In genomic region chr1:209659909-209660308, GRCh38 we compare ENCODE assay signal across 10 cellular contexts. TPM values are rescaled to one million over a fixed set of nuclear protein-coding genes. Genes with fewer than 3 reads are reported as not detected.
A peak's percentile ranks its signal among the peaks of the same experiment; 100 is the strongest.
DNase-seq lines count a peak whose midpoint lies in the region; ATAC-seq and TF ChIP-seq lines count a peak whose summit lies in the region.
"Had no signal": no experiment of that assay in that cellular context is flagged by ENCODE, and none has a peak within 500 bp of the region (broad histone marks: within the 10 kb centered on the region; RNA-seq: fewer than 3 reads in every experiment).

No MANE protein-coding gene starts in this region.

- H3K4me3 Mint-ChIP-seq in T-helper 1 cell treated with Interleukin-12 subunit alpha and Interleukin-12 subunit beta and Interleukin-4 antibody, amounts not matched to agents 30 μg/mL and 1 μg/mL, for 36 hours = peak overlapping the region; percentile 21

- H3K36me3 ChIP-seq in subcutaneous abdominal adipose tissue (ENCODE audit: control insufficient read depth in 5 of 5, insufficient read depth in 5 of 5, low read length in 5 of 5) = no peaks in the 10 kb centered on the region
- no peaks in the 10 kb centered on the region for H3K36me3 ChIP-seq in WERI-Rb-1
- H3K36me3 ChIP-seq in BE2C = no peaks in the 10 kb centered on the region
- H3K36me3 ChIP-seq: SJSA1 had no signal

- no peaks in the 10 kb centered on the region for H3K27me3 Mint-ChIP-seq in T-helper 1 cell treated with Interleukin-12 subunit alpha and Interleukin-12 subunit beta and Interleukin-4 antibody, amounts not matched to agents 30 μg/mL and 1 μg/mL, for 36 hours (ENCODE audit: low read depth)

- peaks cover 22% of the 10 kb centered on the region for H3K4me1 Mint-ChIP-seq in T-helper 1 cell treated with Interleukin-12 subunit alpha and Interleukin-12 subunit beta and Interleukin-4 antibody, amounts not matched to agents 30 μg/mL and 1 μg/mL, for 36 hours (ENCODE audit: low read depth)

- TF ChIP-seq CTCF in WERI-Rb-1 (IDR thresholded peaks at IDR 0.05; ENCODE audit: low read depth, low read length) (no peak), BE2C (IDR thresholded peaks at IDR 0.05; ENCODE audit: low read depth, low read length) (no peak; the same call in 1 of the 2 replicates)

- peaks cover 8% of the 10 kb centered on the region for H3K36me3 Mint-ChIP-seq in T-helper 1 cell treated with Interleukin-12 subunit alpha and Interleukin-12 subunit beta and Interleukin-4 antibody, amounts not matched to agents 30 μg/mL and 1 μg/mL, for 36 hours (ENCODE audit: low read depth)

- ATAC-seq in Right ventricle myocardium superior (ENCODE audit: poor library complexity) (peak; percentile 20), HG03095 (IDR thresholded peaks at IDR 0.05; ENCODE audit: unreplicated experiment) (peak; percentile 62)

- intact Hi-C loops in Right ventricle myocardium superior (cut with DNase I) (no loop called here), cardiac septum (cut with DNase I) (no loop called here)

- H3K4me1 ChIP-seq in subcutaneous abdominal adipose tissue (ENCODE audit: control insufficient read depth in 5 of 5, insufficient read depth in 5 of 5, low read length in 5 of 5) = peaks cover 0 to 48% (median 29%) of the 10 kb centered on the region in 5 donors
- H3K4me1 ChIP-seq in BE2C = no peaks in the 10 kb centered on the region

- H3K9ac ChIP-seq in subcutaneous abdominal adipose tissue (ENCODE audit: low read length in 5 of 5) = peak overlapping the region in 1 of 5 donors; percentile 40

- H3K27me3 ChIP-seq in subcutaneous abdominal adipose tissue (ENCODE audit: control insufficient read depth in 5 of 5, insufficient read depth in 4 of 5, low read length in 5 of 5) = no peaks in the 10 kb centered on the region
- peaks cover 59% of the 10 kb centered on the region for H3K27me3 ChIP-seq in WERI-Rb-1 (ENCODE audit: insufficient read depth, low read depth, severe bottlenecking)
- H3K27me3 ChIP-seq in BE2C = no peaks in the 10 kb centered on the region
- H3K27me3 ChIP-seq: SJSA1 had no signal

- H3K9me3 Mint-ChIP-seq in T-helper 1 cell treated with Interleukin-12 subunit alpha and Interleukin-12 subunit beta and Interleukin-4 antibody, amounts not matched to agents 30 μg/mL and 1 μg/mL, for 36 hours = no peaks in the 10 kb centered on the region

- H3K27ac ChIP-seq in subcutaneous abdominal adipose tissue (ENCODE audit: low read depth, low read length) (peak overlapping the region; percentile 98), WERI-Rb-1 (no peak overlapping the region)
- H3K27ac ChIP-seq: SJSA1 had no signal

- H3K27ac Mint-ChIP-seq in T-helper 1 cell treated with Interleukin-12 subunit alpha and Interleukin-12 subunit beta and Interleukin-4 antibody, amounts not matched to agents 30 μg/mL and 1 μg/mL, for 36 hours = peak overlapping the region; percentile 67

- no peak for DNase-seq in Right ventricle myocardium superior
- DNase-seq in cardiac septum (ENCODE audit: low spot score) = no peak
- DNase-seq in COR-L47 (lab: John Stamatoyannopoulos, UW) = no peak
- no peak for DNase-seq in WERI-Rb-1
- no peak for DNase-seq in BE2C
- DNase-seq: DMS153 had no signal

- H3K4me3 ChIP-seq in subcutaneous abdominal adipose tissue (ENCODE audit: low read depth in 1 of 5, low read length in 5 of 5) (no peak overlapping the region), WERI-Rb-1 (ENCODE audit: low read depth, low read length) (no peak overlapping the region), BE2C (ENCODE audit: low read depth, low read length) (no peak overlapping the region)
- H3K4me3 ChIP-seq: SJSA1 had no signal

- H3K9me3 ChIP-seq in subcutaneous abdominal adipose tissue (ENCODE audit: control insufficient read depth in 5 of 5, low read length in 5 of 5) (no peaks in the 10 kb centered on the region), WERI-Rb-1 (ENCODE audit: severe bottlenecking) (no peaks in the 10 kb centered on the region), BE2C (no peaks in the 10 kb centered on the region)
- H3K9me3 ChIP-seq: SJSA1 had no signal

RNA-seq across cellular contexts. Expression of gene LAMB3, which starts 7.7 kb away (rescaled TPM):
- 5.0 TPM for total RNA-seq in Right ventricle myocardium superior
- total RNA-seq in cardiac septum = 3.6 TPM
- polyA plus RNA-seq in BE2C (2012; ENCODE audit: insufficient read depth, insufficient read length, low read depth) = 0.26 TPM

RNA-seq across cellular contexts. Expression of gene G0S2, which starts 15.3 kb away (rescaled TPM):
- 453 TPM for total RNA-seq in Right ventricle myocardium superior
- total RNA-seq in cardiac septum = 246 TPM
- 1.5 TPM for polyA plus RNA-seq in BE2C (2012; ENCODE audit: insufficient read depth, insufficient read length, low read depth)
- total RNA-seq: SJSA1 had no signal

RNA-seq across cellular contexts. Expression of gene HSD11B1, which starts 44.7 kb away (rescaled TPM):
- total RNA-seq in Right ventricle myocardium superior (4.6 TPM), cardiac septum (15.0 TPM)
- polyA plus RNA-seq in BE2C (2012; ENCODE audit: insufficient read depth, insufficient read length, low read depth) = not detected
